11 cellular contexts compared by ENCODE assay signal in the genomic region with DNA sequence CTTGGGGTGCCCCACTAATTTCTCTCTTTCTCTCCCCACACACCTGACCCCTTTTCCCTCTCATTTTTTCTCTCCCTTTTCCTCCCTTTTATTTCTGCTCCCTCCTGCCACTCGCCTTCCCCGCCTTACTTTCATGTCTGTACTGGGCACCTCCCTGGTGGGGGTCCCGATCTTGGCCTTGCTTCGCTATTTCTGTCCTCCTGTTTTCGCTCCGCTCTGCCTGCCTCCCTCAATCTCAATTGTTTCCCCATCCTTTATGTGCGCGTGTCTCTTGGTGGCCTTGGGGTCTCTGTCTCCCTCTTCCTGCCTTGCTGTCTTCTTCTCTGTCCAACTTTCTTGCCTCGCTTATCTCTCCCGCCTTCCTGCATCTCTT. TPM values are rescaled to one million over a fixed set of nuclear protein-coding genes. Genes with fewer than 3 reads are reported as not detected.
DNase-seq lines count a peak whose midpoint lies in the region; FAIRE-seq and TF ChIP-seq lines count a peak whose summit lies in the region.
"Had no signal": no experiment of that assay in that cellular context is flagged by ENCODE, and none has a peak within 500 bp of the region (broad histone marks: within the 10 kb centered on the region; RNA-seq: fewer than 3 reads in every experiment).

No MANE protein-coding gene starts in this region.

- peaks cover 43% of the 10 kb centered on the region for H3K4me1 Mint-ChIP-seq in activated T-cell treated with anti-CD3 and anti-CD28 coated beads, Interleukin-2, amount 50 U/mL, for 24 hours (ENCODE audit: low read depth)
- peaks cover 48% of the 10 kb centered on the region for H3K4me1 Mint-ChIP-seq in endothelial cell (ENCODE audit: unreplicated experiment)

- H3K4me3 Mint-ChIP-seq in activated T-cell treated with anti-CD3 and anti-CD28 coated beads, Interleukin-2, amount 50 U/mL, for 24 hours = peak overlapping the region; percentile 76
- peak overlapping the region; percentile 89 for H3K4me3 Mint-ChIP-seq in endothelial cell (ENCODE audit: unreplicated experiment)

- H3K27ac ChIP-seq in RWPE1 (peak overlapping the region; percentile 88), skin epidermis (peak overlapping the region in 2 of 21 experiments; percentile 9 to 75)
- H3K27ac ChIP-seq: ascending aorta had no signal

- CTCF ChIA-PET in RWPE1 (lab: Yijun Ruan, JAX) = no interaction called here

- no peak for TF ChIP-seq CTCF in RWPE1 (conservative IDR thresholded peaks at IDR 0.05; ENCODE audit: low read depth)
- TF ChIP-seq CTCF in endothelial cell (IDR thresholded peaks at IDR 0.05; ENCODE audit: unreplicated experiment) = no peak

- H3K9me3 Mint-ChIP-seq in activated T-cell treated with anti-CD3 and anti-CD28 coated beads, Interleukin-2, amount 50 U/mL, for 24 hours = peaks cover 6% of the 10 kb centered on the region
- H3K9me3 Mint-ChIP-seq in endothelial cell (ENCODE audit: unreplicated experiment) = no peaks in the 10 kb centered on the region

- H3K36me3 Mint-ChIP-seq in activated T-cell treated with anti-CD3 and anti-CD28 coated beads, Interleukin-2, amount 50 U/mL, for 24 hours (ENCODE audit: low read depth) = no peaks in the 10 kb centered on the region
- peaks cover 3% of the 10 kb centered on the region for H3K36me3 Mint-ChIP-seq in endothelial cell (ENCODE audit: low read depth, unreplicated experiment)

- no peak overlapping the region for H3K27ac Mint-ChIP-seq in activated T-cell treated with anti-CD3 and anti-CD28 coated beads, Interleukin-2, amount 50 U/mL, for 24 hours
- H3K27ac Mint-ChIP-seq in endothelial cell (ENCODE audit: unreplicated experiment) = peak overlapping the region; percentile 91

- POLR2A ChIA-PET in RWPE1 (lab: Yijun Ruan, JAX; ENCODE audit: low non-redundant PET) = no interaction called here

- no peak for DNase-seq in activated T-cell treated with anti-CD3 and anti-CD28 coated beads, Interleukin-2, amount 50 U/mL, for 24 hours
- DNase-seq in activated T-cell treated with anti-CD3 and anti-CD28 coated beads, Interleukin-2, amount 50 U/mL, for 1 hour = no peak
- DNase-seq in RWPE1 (ENCODE audit: low spot score) (no peak), endothelial cell (ENCODE audit: low spot score) (no peak), iPS-NIHi11 (ENCODE audit: low spot score) (no peak), GM19239 (ENCODE audit: insufficient read length, low spot score) (no peak), NCI-H2227 treated with DMSO at 0.1 percent for 48 hours (lab: John Stamatoyannopoulos, UW) (no peak)
- DNase-seq: stimulated activated CD4-positive, alpha-beta T cell treated with anti-CD3 and anti-CD28 coated beads, Interleukin-15, amount 100 ng/mL, for 24 hours had no signal

- no peak for FAIRE-seq in GM19239 (lab: Jason Lieb, UNC)

- H3K4me3 ChIP-seq in skin epidermis = peak overlapping the region in 5 of 7 experiments; percentile 4 to 46 (median 35)

- peaks cover 46% of the 10 kb centered on the region for H3K27me3 Mint-ChIP-seq in activated T-cell treated with anti-CD3 and anti-CD28 coated beads, Interleukin-2, amount 50 U/mL, for 24 hours
- peaks cover 40% of the 10 kb centered on the region for H3K27me3 Mint-ChIP-seq in endothelial cell (ENCODE audit: unreplicated experiment)

RNA-seq across cellular contexts. Expression of a gene that starts 3.8 kb away (rescaled TPM):
- 25.2 TPM for total RNA-seq in endothelial cell (ENCODE audit: unreplicated experiment)

RNA-seq across cellular contexts. Expression of a gene that starts 5.9 kb away (rescaled TPM):
- 325 TPM for total RNA-seq in endothelial cell (ENCODE audit: unreplicated experiment)

RNA-seq across cellular contexts. Expression of a gene that starts 33.1 kb away (rescaled TPM):
- total RNA-seq in endothelial cell (ENCODE audit: unreplicated experiment) = not detected
- total RNA-seq: ascending aorta, mononuclear cell had no signal

RNA-seq across cellular contexts. Expression of a gene that starts 33.5 kb away (rescaled TPM):
- 8.5 TPM for total RNA-seq in endothelial cell (ENCODE audit: unreplicated experiment)

RNA-seq across cellular contexts. Expression of a gene that starts 48.5 kb away (rescaled TPM):
- 38.4 TPM for total RNA-seq in endothelial cell (ENCODE audit: unreplicated experiment)
